Comparison of ENCODE assay signal across 8 cellular contexts in the genomic region with DNA sequence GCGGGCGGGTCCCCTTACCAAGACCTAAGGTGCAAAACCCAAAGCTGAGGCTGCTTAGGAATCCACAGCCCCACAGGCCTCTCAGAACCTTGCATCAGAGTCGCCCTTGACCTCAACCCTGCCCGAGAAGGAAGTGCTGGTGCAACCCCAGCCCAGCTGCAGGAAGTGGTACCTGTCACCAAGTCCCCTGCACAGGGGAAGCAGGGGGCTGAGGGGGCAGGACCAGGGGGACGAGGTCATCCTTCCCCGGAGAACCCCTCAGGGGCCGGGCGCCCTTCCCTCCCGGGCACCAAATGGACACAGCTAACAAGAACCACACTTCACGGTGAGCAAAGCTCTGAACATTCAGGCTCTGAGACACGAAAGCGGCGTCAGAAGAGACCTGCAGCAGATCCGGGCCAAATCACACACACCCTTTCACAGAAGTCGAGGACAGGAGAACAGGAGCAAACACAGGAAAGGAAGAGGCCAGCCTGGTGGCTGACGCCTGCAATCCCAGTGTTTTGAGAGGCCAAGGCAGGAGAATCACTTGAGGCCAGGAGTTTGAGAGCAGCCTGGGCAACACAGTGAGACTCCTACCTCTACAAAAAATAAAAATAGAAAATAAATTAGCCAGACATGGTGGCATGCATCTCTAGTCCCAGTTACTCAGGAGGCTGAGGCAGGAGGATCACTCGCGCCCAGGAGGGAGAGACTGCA. TPM values are rescaled to one million over a fixed set of nuclear protein-coding genes. Genes with fewer than 3 reads are reported as not detected.
A peak's percentile ranks its signal among the peaks of the same experiment; 100 is the strongest.
DNase-seq lines count a peak whose midpoint lies in the region; ATAC-seq and TF ChIP-seq lines count a peak whose summit lies in the region.

No MANE protein-coding gene starts in this region.

- peak overlapping the region; percentile 79 for H3K27ac Mint-ChIP-seq in activated naive CD8-positive, alpha-beta T cell treated with anti-CD3 and anti-CD28 coated beads, Interleukin-2, amount 50 U/mL, for 24 hours
- H3K27ac Mint-ChIP-seq in stimulated activated effector memory CD8-positive, alpha-beta T cell treated with anti-CD3 and anti-CD28 coated beads, Interleukin-12 subunit alpha, Interleukin-12 subunit beta, amount 100 ng/mL, for 72 hours: peak overlapping the region; percentile 93

- H3K36me3 ChIP-seq in esophagus muscularis mucosa (no peaks in the 10 kb centered on the region), H7 (replicated peaks; ENCODE audit: control insufficient read depth, insufficient read depth, low read length) (no peaks in the 10 kb centered on the region)

- peaks cover 79% of the 10 kb centered on the region for H3K4me1 Mint-ChIP-seq in activated naive CD8-positive, alpha-beta T cell treated with anti-CD3 and anti-CD28 coated beads, Interleukin-2, amount 50 U/mL, for 24 hours
- peaks cover 93% of the 10 kb centered on the region for H3K4me1 Mint-ChIP-seq in stimulated activated effector memory CD8-positive, alpha-beta T cell treated with anti-CD3 and anti-CD28 coated beads, Interleukin-12 subunit alpha, Interleukin-12 subunit beta, amount 100 ng/mL, for 72 hours

- no peaks in the 10 kb centered on the region for H3K27me3 Mint-ChIP-seq in activated naive CD8-positive, alpha-beta T cell treated with anti-CD3 and anti-CD28 coated beads, Interleukin-2, amount 50 U/mL, for 24 hours

- no peak for TF ChIP-seq EP300 in esophagus muscularis mucosa (IDR thresholded peaks at IDR 0.05)

- DNase-seq in OCI-M1 (lab: John Stamatoyannopoulos, UW) (peak; percentile 29), NCI-H1105 (lab: John Stamatoyannopoulos, UW) (no peak), foreskin melanocyte (no peak), esophagus muscularis mucosa (ENCODE audit: extremely low spot score) (no peak), H7 (no peak)
- DNase-seq in activated naive CD8-positive, alpha-beta T cell treated with anti-CD3 and anti-CD28 coated beads, Interleukin-2, amount 50 U/mL, for 24 hours: peak; percentile 73
- DNase-seq in stimulated activated effector memory CD8-positive, alpha-beta T cell treated with anti-CD3 and anti-CD28 coated beads, Interleukin-12 subunit alpha, Interleukin-12 subunit beta, amount 100 ng/mL, for 72 hours (ENCODE audit: low spot score in 2 of 2): peak; percentile 57 to 83

- no peak for TF ChIP-seq CTCF in esophagus muscularis mucosa (IDR thresholded peaks at IDR 0.05)

- intact Hi-C loops in esophagus muscularis mucosa (cut with DNase I): no loop called here

- H3K4me3 Mint-ChIP-seq in activated naive CD8-positive, alpha-beta T cell treated with anti-CD3 and anti-CD28 coated beads, Interleukin-2, amount 50 U/mL, for 24 hours: peak overlapping the region; percentile 66
- peak overlapping the region; percentile 98 for H3K4me3 Mint-ChIP-seq in stimulated activated effector memory CD8-positive, alpha-beta T cell treated with anti-CD3 and anti-CD28 coated beads, Interleukin-12 subunit alpha, Interleukin-12 subunit beta, amount 100 ng/mL, for 72 hours

- H3K36me3 Mint-ChIP-seq in activated naive CD8-positive, alpha-beta T cell treated with anti-CD3 and anti-CD28 coated beads, Interleukin-2, amount 50 U/mL, for 24 hours (ENCODE audit: low read depth): peaks cover 29% of the 10 kb centered on the region
- H3K36me3 Mint-ChIP-seq in stimulated activated effector memory CD8-positive, alpha-beta T cell treated with anti-CD3 and anti-CD28 coated beads, Interleukin-12 subunit alpha, Interleukin-12 subunit beta, amount 100 ng/mL, for 72 hours: peaks cover 93% of the 10 kb centered on the region

- no peaks in the 10 kb centered on the region for H3K9me3 ChIP-seq in esophagus muscularis mucosa

- H3K4me3 ChIP-seq in esophagus muscularis mucosa (no peak overlapping the region), H7 (ENCODE audit: insufficient read depth, low read depth, low read length) (no peak overlapping the region)

- ATAC-seq in GM21367 (IDR thresholded peaks at IDR 0.05; ENCODE audit: unreplicated experiment): peak; percentile 52
- ATAC-seq in activated naive CD8-positive, alpha-beta T cell treated with anti-CD3 and anti-CD28 coated beads, Interleukin-2, amount 50 U/mL, for 24 hours: peak; percentile 64
- peak; percentile 84 for ATAC-seq in stimulated activated effector memory CD8-positive, alpha-beta T cell treated with anti-CD3 and anti-CD28 coated beads, Interleukin-12 subunit alpha, Interleukin-12 subunit beta, amount 100 ng/mL, for 72 hours

- peaks cover 0 to 3% (median 0%) of the 10 kb centered on the region in 4 donors for H3K27me3 ChIP-seq in esophagus muscularis mucosa
- H3K27me3 ChIP-seq in H7 (ENCODE audit: control insufficient read depth, insufficient read depth, low read length): peaks cover 19% of the 10 kb centered on the region

- no peak for TF ChIP-seq POLR2A in esophagus muscularis mucosa (IDR thresholded peaks at IDR 0.05; ENCODE audit: low read depth)

- H3K9me3 Mint-ChIP-seq in activated naive CD8-positive, alpha-beta T cell treated with anti-CD3 and anti-CD28 coated beads, Interleukin-2, amount 50 U/mL, for 24 hours: no peaks in the 10 kb centered on the region
- no peaks in the 10 kb centered on the region for H3K9me3 Mint-ChIP-seq in stimulated activated effector memory CD8-positive, alpha-beta T cell treated with anti-CD3 and anti-CD28 coated beads, Interleukin-12 subunit alpha, Interleukin-12 subunit beta, amount 100 ng/mL, for 72 hours

- H3K27ac ChIP-seq in esophagus muscularis mucosa (replicated peaks in 1 of 4): no peak overlapping the region

- H3K4me1 ChIP-seq in esophagus muscularis mucosa: peaks cover 11 to 50% (median 34%) of the 10 kb centered on the region in 4 donors

- 87% methylated on average over 15 of the region's 18 CpGs for WGBS in esophagus muscularis mucosa

RNA-seq across cellular contexts. Expression of gene ITGB2, which starts 6.4 kb away (rescaled TPM):
- total RNA-seq in esophagus muscularis mucosa: 100 to 1,000 TPM in 1 of 4 donors, 10 to 100 TPM in 3; 33.2 to 110 (median 44.0) TPM
- 1.4 and 2.4 TPM in 2 replicates for total RNA-seq in H7 (2014; rRNA removed; shearing (Covaris generic))

RNA-seq across cellular contexts. Expression of gene SLX9, which starts 25.5 kb away (rescaled TPM):
- total RNA-seq in esophagus muscularis mucosa: 10 to 100 TPM; 20.8 to 59.3 (median 27.6) TPM
- 30.3 and 35.0 TPM in 2 replicates for total RNA-seq in H7 (2014; rRNA removed; shearing (Covaris generic))

RNA-seq across cellular contexts. Expression of gene PTTG1IP, which starts 40.8 kb away (rescaled TPM):
- 100 to 1,000 TPM; 222 to 382 (median 302) TPM for total RNA-seq in esophagus muscularis mucosa
- total RNA-seq in H7 (2014; rRNA removed; shearing (Covaris generic)): 117 and 134 TPM in 2 replicates

Comparison
In these comparisons a context has a peak if more than half of its experiments do, and no peak if none do; other contexts are left out.
1. DNase-seq: peak in OCI-M1 (single experiment), activated naive CD8-positive, alpha-beta T cell treated with anti-CD3 and anti-CD28 coated beads, Interleukin-2, amount 50 U/mL, for 24 hours (single experiment) and stimulated activated effector memory CD8-positive, alpha-beta T cell treated with anti-CD3 and anti-CD28 coated beads, Interleukin-12 subunit alpha, Interleukin-12 subunit beta, amount 100 ng/mL, for 72 hours (2 of 2); none in NCI-H1105 (single experiment), foreskin melanocyte (single experiment), esophagus muscularis mucosa (single experiment) and H7 (single experiment).
2. Peak in every context shown above with its lines, with median percentiles within 50 percentile points of each other: ATAC-seq.